In genomic region chr2:16487686-16488085, GRCh38 we compare ENCODE assay signal across 1 cellular context.
TF ChIP-seq lines count a peak whose summit lies in the region.

No MANE protein-coding gene starts in this region.

TF ChIP-seq in endothelial cell of umbilical vein, 7 proteins besides CTCF, POLR2A, EP300 and RAD21 (continued from another document):
- TF ChIP-seq EZH2 (IDR thresholded peaks at IDR 0.05; ENCODE audit: borderline replicate concordance, low read depth, low read length, severe bottlenecking) (no peak), MAX (IDR thresholded peaks at IDR 0.05; ENCODE audit: insufficient read depth, insufficient read length) (no peak), POLR2AphosphoS5 (IDR thresholded peaks at IDR 0.05; ENCODE audit: insufficient read depth, low read depth, low read length) (no peak)
